Comparison of ENCODE assay signal across 8 cellular contexts in the genomic region with DNA sequence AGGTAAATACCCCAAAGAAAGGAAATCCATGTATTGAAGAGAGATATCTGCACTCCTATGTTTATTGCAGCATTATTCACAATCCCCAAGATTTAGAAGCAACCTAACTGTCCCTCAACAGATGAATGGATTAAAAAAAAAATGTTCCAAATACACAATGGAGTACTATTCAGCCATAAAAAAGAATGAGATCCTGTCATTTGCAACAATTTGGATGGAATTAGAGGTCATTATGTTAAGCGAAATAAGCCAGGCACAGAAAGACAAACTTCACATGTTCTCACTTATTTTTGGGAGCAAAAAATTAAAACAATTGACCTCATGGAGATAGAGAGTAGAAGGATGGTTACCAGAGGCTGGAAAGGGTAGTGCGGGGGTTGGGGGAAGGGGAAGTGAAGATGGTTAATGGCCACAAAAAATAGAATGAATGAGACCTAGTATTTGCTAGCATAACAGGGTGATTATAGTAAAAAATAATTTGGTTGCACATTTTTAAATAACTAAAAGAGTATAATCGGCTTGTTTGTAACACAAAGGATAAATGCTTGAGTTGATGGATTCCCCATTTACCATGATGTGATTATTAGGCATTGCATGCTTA. TPM values are rescaled to one million over a fixed set of nuclear protein-coding genes. Genes with fewer than 3 reads are reported as not detected.
DNase-seq lines count a peak whose midpoint lies in the region; ATAC-seq lines count a peak whose summit lies in the region.

No MANE protein-coding gene starts in this region.

- H3K27me3 ChIP-seq in iPS-20b (ENCODE audit: insufficient read depth, low read length) (no peaks in the 10 kb centered on the region; the same call in 1 of the 2 replicates), stomach smooth muscle (ENCODE audit: control insufficient read depth in 1 of 2, insufficient read depth in 2 of 2, low read length in 2 of 2) (no peaks in the 10 kb centered on the region)

- H3K4me1 ChIP-seq in iPS-20b (ENCODE audit: insufficient read depth, low read length) = no peaks in the 10 kb centered on the region; the same call in 1 of the 2 replicates
- peaks cover 7% of the 10 kb centered on the region for H3K4me1 ChIP-seq in stomach smooth muscle (ENCODE audit: control insufficient read depth, insufficient read depth, low read length)

- peak overlapping the region; percentile 54 for H3K4me3 Mint-ChIP-seq in activated T-cell treated with anti-CD3 and anti-CD28 coated beads, Interleukin-2, amount 50 U/mL, for 4 hours
- H3K4me3 Mint-ChIP-seq in activated CD4-positive, alpha-beta memory T cell treated with anti-CD3 and anti-CD28 coated beads, Interleukin-2, amount 10 ng/mL, durations not matched to agents 7 days and 5 days = peak overlapping the region; percentile 81

- no peaks in the 10 kb centered on the region for H3K36me3 Mint-ChIP-seq in activated T-cell treated with anti-CD3 and anti-CD28 coated beads, Interleukin-2, amount 50 U/mL, for 4 hours (ENCODE audit: insufficient read depth)
- peaks cover 12% of the 10 kb centered on the region for H3K36me3 Mint-ChIP-seq in activated CD4-positive, alpha-beta memory T cell treated with anti-CD3 and anti-CD28 coated beads, Interleukin-2, amount 10 ng/mL, durations not matched to agents 7 days and 5 days (ENCODE audit: low read depth)

- H3K4me1 Mint-ChIP-seq in activated T-cell treated with anti-CD3 and anti-CD28 coated beads, Interleukin-2, amount 50 U/mL, for 4 hours (ENCODE audit: low read depth) = peaks cover 13% of the 10 kb centered on the region
- H3K4me1 Mint-ChIP-seq in activated CD4-positive, alpha-beta memory T cell treated with anti-CD3 and anti-CD28 coated beads, Interleukin-2, amount 10 ng/mL, durations not matched to agents 7 days and 5 days = peaks cover 16% of the 10 kb centered on the region

- H3K9me3 Mint-ChIP-seq in activated T-cell treated with anti-CD3 and anti-CD28 coated beads, Interleukin-2, amount 50 U/mL, for 4 hours = peaks cover 3% of the 10 kb centered on the region
- peaks cover 24% of the 10 kb centered on the region for H3K9me3 Mint-ChIP-seq in activated CD4-positive, alpha-beta memory T cell treated with anti-CD3 and anti-CD28 coated beads, Interleukin-2, amount 10 ng/mL, durations not matched to agents 7 days and 5 days

- no peak for DNase-seq in activated T-cell treated with anti-CD3 and anti-CD28 coated beads, Interleukin-2, amount 50 U/mL, for 4 hours
- DNase-seq in activated T-cell treated with anti-CD3 and anti-CD28 coated beads, Interleukin-2, amount 50 U/mL, for 1 hour = no peak
- no peak for DNase-seq in activated CD4-positive, alpha-beta memory T cell treated with anti-CD3 and anti-CD28 coated beads, Interleukin-2, amount 10 ng/mL, durations not matched to agents 7 days and 5 days
- DNase-seq in glomerular visceral epithelial cell (ENCODE audit: extremely low spot score) = no peak
- no peak for DNase-seq in substantia nigra (lab: John Stamatoyannopoulos, UW)

- H3K4me3 ChIP-seq in iPS-20b (ENCODE audit: low read length) (peak overlapping the region; percentile 65), stomach smooth muscle (ENCODE audit: low read length in 2 of 2) (peak overlapping the region; percentile 82 to 85)

- POLR2A ChIA-PET in activated CD4-positive, alpha-beta memory T cell treated with anti-CD3 and anti-CD28 coated beads, Interleukin-2, amount 10 ng/mL, durations not matched to agents 7 days and 5 days (lab: Charles Lee) = interaction anchor here (1.5 to 3.3 kb wide), 3 partner anchors 10 to 56 kb away, joined by 8 to 15 read pairs (median 9); a partner anchor contains a TSS

- H3K27me3 Mint-ChIP-seq in activated T-cell treated with anti-CD3 and anti-CD28 coated beads, Interleukin-2, amount 50 U/mL, for 4 hours (ENCODE audit: low read depth) = no peaks in the 10 kb centered on the region
- H3K27me3 Mint-ChIP-seq in activated CD4-positive, alpha-beta memory T cell treated with anti-CD3 and anti-CD28 coated beads, Interleukin-2, amount 10 ng/mL, durations not matched to agents 7 days and 5 days = no peaks in the 10 kb centered on the region

- H3K9ac ChIP-seq in iPS-20b (ENCODE audit: low read depth, low read length) (no peak overlapping the region; the same call in 1 of the 2 replicates), stomach smooth muscle (ENCODE audit: low read length in 2 of 2) (peak overlapping the region; percentile 70 to 85)

- H3K27ac ChIP-seq in iPS-20b (ENCODE audit: low read length) (no peak overlapping the region), stomach smooth muscle (ENCODE audit: low read length) (no peak overlapping the region), substantia nigra (ENCODE audit: low read depth, low read length, poor library complexity, severe bottlenecking) (no peak overlapping the region)

- no peaks in the 10 kb centered on the region for H3K9me3 ChIP-seq in iPS-20b (ENCODE audit: insufficient read depth, low read depth, low read length)
- H3K9me3 ChIP-seq in stomach smooth muscle (ENCODE audit: control insufficient read depth in 2 of 2, low read length in 2 of 2) = no peaks in the 10 kb centered on the region

- no peak for ATAC-seq in activated T-cell treated with anti-CD3 and anti-CD28 coated beads, Interleukin-2, amount 50 U/mL, for 4 hours
- ATAC-seq in HG03342 (IDR thresholded peaks at IDR 0.05; ENCODE audit: unreplicated experiment) = no peak

- CTCF ChIA-PET in activated CD4-positive, alpha-beta memory T cell treated with anti-CD3 and anti-CD28 coated beads, Interleukin-2, amount 10 ng/mL, durations not matched to agents 7 days and 5 days (lab: Charles Lee) = interaction anchor here (0.6 to 1.6 kb wide), 7 partner anchors 27 to 1434 kb away, joined by 3 to 9 read pairs (median 3); a partner anchor contains a TSS

- no peak overlapping the region for H3K27ac Mint-ChIP-seq in activated CD4-positive, alpha-beta memory T cell treated with anti-CD3 and anti-CD28 coated beads, Interleukin-2, amount 10 ng/mL, durations not matched to agents 7 days and 5 days

- H3K36me3 ChIP-seq in iPS-20b (ENCODE audit: insufficient read depth, low read depth, low read length) (no peaks in the 10 kb centered on the region), stomach smooth muscle (ENCODE audit: control insufficient read depth in 2 of 2, insufficient read depth in 2 of 2, low read length in 2 of 2) (no peaks in the 10 kb centered on the region)

RNA-seq across cellular contexts. Expression of a gene that starts 9.7 kb away (rescaled TPM):
- 1 to 10 TPM in 1 of 3 donors, under 1 TPM in 2; 0.58 to 1.4 (median 0.87) TPM for total RNA-seq in activated T-cell treated with anti-CD3 and anti-CD28 coated beads, Interleukin-2, amount 50 U/mL, for 4 hours
- 1 to 10 TPM; 1.8 to 3.0 TPM for total RNA-seq in activated CD4-positive, alpha-beta memory T cell treated with anti-CD3 and anti-CD28 coated beads, Interleukin-2, amount 10 ng/mL, durations not matched to agents 7 days and 5 days

RNA-seq across cellular contexts. Expression of a gene that starts 53.5 kb away (rescaled TPM):
- total RNA-seq in activated T-cell treated with anti-CD3 and anti-CD28 coated beads, Interleukin-2, amount 50 U/mL, for 4 hours = 1 to 10 TPM; 2.2 to 2.4 (median 2.3) TPM
- 1 to 10 TPM; 4.9 to 5.2 TPM for total RNA-seq in activated CD4-positive, alpha-beta memory T cell treated with anti-CD3 and anti-CD28 coated beads, Interleukin-2, amount 10 ng/mL, durations not matched to agents 7 days and 5 days

RNA-seq across cellular contexts. Expression of a gene that starts 56.9 kb away (rescaled TPM):
- 1 to 10 TPM; 2.6 to 5.1 (median 4.9) TPM for total RNA-seq in activated T-cell treated with anti-CD3 and anti-CD28 coated beads, Interleukin-2, amount 50 U/mL, for 4 hours
- total RNA-seq in activated CD4-positive, alpha-beta memory T cell treated with anti-CD3 and anti-CD28 coated beads, Interleukin-2, amount 10 ng/mL, durations not matched to agents 7 days and 5 days = 10 to 100 TPM in 1 of 2 experiments, 1 to 10 TPM in 1; 9.4 to 10.2 TPM
